ENCODE assay signal across 16 cellular contexts in genomic region chr20:25327521-25328235, GRCh38.
"Had no signal": no experiment of that assay in that cellular context is flagged by ENCODE, and none has a peak within 500 bp of the region (broad histone marks: within the 10 kb centered on the region; RNA-seq: fewer than 3 reads in every experiment).

No MANE protein-coding gene starts in this region.

- ATAC-seq: activated CD4-positive, alpha-beta T cell treated with anti-CD3 and anti-CD28 coated beads for 36 hours; gastroesophageal sphincter had no signal

- H3K4me1 ChIP-seq: ascending aorta had no signal

- H3K4me3 Mint-ChIP-seq: activated CD4-positive, alpha-beta memory T cell treated with anti-CD3 and anti-CD28 coated beads, Interleukin-2, amount 10 ng/mL, durations not matched to agents 7 days and 5 days; activated CD4-positive, alpha-beta T cell treated with anti-CD3 and anti-CD28 coated beads for 36 hours had no signal

- FAIRE-seq: colon, endothelial cell of umbilical vein, kidney, small intestine had no signal

- H3K27me3 ChIP-seq: ascending aorta, cardiac muscle cell, gastroesophageal sphincter, hepatocyte, neutrophil, right atrium auricular region, tibial nerve had no signal

- H2AFZ ChIP-seq: hepatocyte had no signal

- H3K9me3 Mint-ChIP-seq: activated CD4-positive, alpha-beta memory T cell treated with anti-CD3 and anti-CD28 coated beads, Interleukin-2, amount 10 ng/mL, durations not matched to agents 7 days and 5 days had no signal

- H3K27ac Mint-ChIP-seq: activated CD4-positive, alpha-beta memory T cell treated with anti-CD3 and anti-CD28 coated beads, Interleukin-2, amount 10 ng/mL, durations not matched to agents 7 days and 5 days; activated CD4-positive, alpha-beta T cell treated with anti-CD3 and anti-CD28 coated beads for 36 hours had no signal

- H3K27me3 Mint-ChIP-seq: activated CD4-positive, alpha-beta memory T cell treated with anti-CD3 and anti-CD28 coated beads, Interleukin-2, amount 10 ng/mL, durations not matched to agents 7 days and 5 days; activated CD4-positive, alpha-beta T cell treated with anti-CD3 and anti-CD28 coated beads for 36 hours; naive B cell had no signal

- H3K27ac ChIP-seq: ascending aorta, cardiac muscle cell, gastroesophageal sphincter, hepatocyte, neutrophil, right atrium auricular region had no signal

- DNase-seq: activated CD4-positive, alpha-beta memory T cell treated with anti-CD3 and anti-CD28 coated beads, Interleukin-2, amount 10 ng/mL, durations not matched to agents 7 days and 5 days; activated CD4-positive, alpha-beta T cell treated with anti-CD3 and anti-CD28 coated beads for 36 hours; activated gamma-delta T cell treated with Interleukin-2 at 50 U/mL for 16 hours; activated T-cell treated with anti-CD3 and anti-CD28 coated beads, Interleukin-2, amount 50 U/mL, for 48 hours; kidney; naive B cell; small intestine had no signal

- H3K9me3 ChIP-seq: ascending aorta, gastroesophageal sphincter, neutrophil, right atrium auricular region, tibial nerve had no signal

- H3K4me3 ChIP-seq: ascending aorta, cardiac muscle cell, gastroesophageal sphincter, hepatocyte, right atrium auricular region, tibial nerve had no signal

- H3K4me2 ChIP-seq: hepatocyte had no signal

- H3K36me3 ChIP-seq: neutrophil had no signal
